15 cellular contexts compared by ENCODE assay signal in genomic region chrX:121902463-121902862, GRCh38.
"Had no signal": no experiment of that assay in that cellular context is flagged by ENCODE, and none has a peak within 500 bp of the region (broad histone marks: within the 10 kb centered on the region; RNA-seq: fewer than 3 reads in every experiment).

No MANE protein-coding gene starts in this region.

- ATAC-seq: natural killer cell treated with Interleukin-12 subunit alpha and Interleukin-12 subunit beta and Interleukin-15 and Interleukin-18, amount 100 ng/mL, for 72 hours; right cardiac atrium had no signal

- H3K4me3 ChIP-seq: cardiac muscle cell, esophagus squamous epithelium, left ventricle myocardium inferior had no signal

- DNase-seq: activated CD4-positive, alpha-beta memory T cell treated with anti-CD3 and anti-CD28 coated beads, Interleukin-2, amount 10 ng/mL, durations not matched to agents 7 days and 5 days; activated CD4-positive, alpha-beta T cell treated with anti-CD3 and anti-CD28 coated beads for 1 hour; activated gamma-delta T cell treated with Interleukin-2 at 50 U/mL for 16 hours; activated T-cell treated with anti-CD3 and anti-CD28 coated beads, Interleukin-2, amount 50 U/mL, for 48 hours; aorta; esophagus squamous epithelium; kidney; left ventricle myocardium inferior; mesenchymal stem cell; nucleus accumbens; right cardiac atrium; small intestine; stimulated activated naive B cell treated with anti-CD40 and anti-IgM and Interleukin-4, amounts not matched to agents 10 μg/mL and 1 μg/mL and 100 μg/mL, for 72 hours had no signal
